Comparison of ENCODE assay signal across 11 cellular contexts in genomic region chr12:113818833-113819232, GRCh38.
DNase-seq lines count a peak whose midpoint lies in the region; ATAC-seq and TF ChIP-seq lines count a peak whose summit lies in the region.
"Had no signal": no experiment of that assay in that cellular context is flagged by ENCODE, and none has a peak within 500 bp of the region (broad histone marks: within the 10 kb centered on the region; RNA-seq: fewer than 3 reads in every experiment).

No MANE protein-coding gene starts in this region.

- DNase-seq in HFF-Myc (ENCODE audit: extremely low read depth, low read depth) (no peak), astrocyte of the spinal cord (ENCODE audit: low read depth, low spot score) (no peak), kidney epithelial cell (ENCODE audit: low read depth) (no peak), NCI-H69 (lab: John Stamatoyannopoulos, UW) (no peak), COR-L47 (lab: John Stamatoyannopoulos, UW) (no peak)
- no peak for DNase-seq in activated CD4-positive, alpha-beta T cell treated with anti-CD3 and anti-CD28 coated beads, Interleukin-2, amount 50 U/mL, for 48 hours
- DNase-seq: KBM-7; stimulated activated CD4-positive, alpha-beta T cell treated with anti-CD3 and anti-CD28 coated beads, Interleukin-4, amount 100 ng/mL, for 4 hours had no signal

- H3K27ac ChIP-seq in C4-2B, result no peak overlapping the region
- H3K27ac ChIP-seq: neutrophil had no signal

- in situ Hi-C loops in astrocyte of the spinal cord (cut with HindIII; ENCODE audit: low sequenced_read_pairs), result no loop called here

- no peaks in the 10 kb centered on the region for H3K27me3 ChIP-seq in kidney epithelial cell (ENCODE audit: control insufficient read depth, insufficient read depth, low read length)
- H3K27me3 ChIP-seq: neutrophil had no signal

- ATAC-seq in HG02610 (IDR thresholded peaks at IDR 0.05; ENCODE audit: unreplicated experiment), result no peak

- no peak overlapping the region for H3K4me3 ChIP-seq in HFF-Myc (replicated peaks; ENCODE audit: low read depth, low read length)
- H3K4me3 ChIP-seq in astrocyte of the spinal cord (ENCODE audit: low read depth, low read length), result no peak overlapping the region
- H3K4me3 ChIP-seq in kidney epithelial cell (ENCODE audit: low read depth, low read length), result no peak overlapping the region

- TF ChIP-seq CTCF in C4-2B (conservative IDR thresholded peaks at IDR 0.05), result peak; percentile 62
- TF ChIP-seq CTCF in HFF-Myc (IDR thresholded peaks at IDR 0.05; ENCODE audit: low read depth, low read length, missing control alignments), result peak; percentile 62
- TF ChIP-seq CTCF in astrocyte of the spinal cord (IDR thresholded peaks at IDR 0.05; ENCODE audit: low read depth, low read length), result peak; percentile 45
- peak; percentile 42 for TF ChIP-seq CTCF in kidney epithelial cell (IDR thresholded peaks at IDR 0.05; ENCODE audit: insufficient read depth, low read length, poor library complexity, severe bottlenecking)

- H3K36me3 ChIP-seq in kidney epithelial cell (ENCODE audit: control insufficient read depth, insufficient read depth, low read length), result no peaks in the 10 kb centered on the region
